Comparison of ENCODE assay signal across 8 cellular contexts in genomic region chr11:64245401-64245796, GRCh38. TPM values are rescaled to one million over a fixed set of nuclear protein-coding genes. Genes with fewer than 3 reads are reported as not detected.
DNase-seq lines count a peak whose midpoint lies in the region; ATAC-seq and TF ChIP-seq lines count a peak whose summit lies in the region.

No MANE protein-coding gene starts in this region.

- H3K27me3 Mint-ChIP-seq in activated T-helper 17 cell treated with anti-CD3 and anti-CD28 coated beads, Interleukin-2, amount 50 U/mL, for 72 hours = no peaks in the 10 kb centered on the region

- H3K27ac ChIP-seq in HL-60 (replicated peaks) (peak overlapping the region; percentile 93), left ventricle myocardium inferior (replicated peaks) (peak overlapping the region; percentile 97), sigmoid colon (peak overlapping the region; percentile 83 to 96 (median 90))

- peak; percentile 55 for DNase-seq in A172 (ENCODE audit: low spot score)
- DNase-seq in HL-60 (ENCODE audit: low read depth in 1 of 2, low spot score in 1 of 2) = peak in 1 of 2 experiments; percentile 52
- DNase-seq in left ventricle myocardium inferior = no peak
- DNase-seq in sigmoid colon = peak; percentile 84
- DNase-seq in inferior parietal cortex (ENCODE audit: extremely low spot score) = no peak
- no peak for DNase-seq in omental fat pad (ENCODE audit: low spot score)

- H3K27me3 ChIP-seq in HL-60 (ENCODE audit: insufficient read depth, poor library complexity, severe bottlenecking) (no peaks in the 10 kb centered on the region), left ventricle myocardium inferior (ENCODE audit: low read depth) (no peaks in the 10 kb centered on the region), sigmoid colon (no peaks in the 10 kb centered on the region)

- peaks cover 5% of the 10 kb centered on the region for H3K4me1 Mint-ChIP-seq in activated T-helper 17 cell treated with anti-CD3 and anti-CD28 coated beads, Interleukin-2, amount 50 U/mL, for 72 hours

- H3K4me1 ChIP-seq in left ventricle myocardium inferior (peaks cover 63% of the 10 kb centered on the region), sigmoid colon (peaks cover 0 to 62% (median 38%) of the 10 kb centered on the region in 4 donors)

- TF ChIP-seq CTCF in HL-60 (IDR thresholded peaks at IDR 0.05; ENCODE audit: insufficient read depth, low read length) (no peak), left ventricle myocardium inferior (IDR thresholded peaks at IDR 0.05; ENCODE audit: borderline replicate concordance) (no peak), sigmoid colon (IDR thresholded peaks at IDR 0.05) (no peak), omental fat pad (IDR thresholded peaks at IDR 0.05) (no peak)

- peaks cover 61% of the 10 kb centered on the region for H3K36me3 Mint-ChIP-seq in activated T-helper 17 cell treated with anti-CD3 and anti-CD28 coated beads, Interleukin-2, amount 50 U/mL, for 72 hours (ENCODE audit: low read depth)

- 1 to 2% methylated on average over 6 of the region's 6 CpGs for WGBS in sigmoid colon, 2 donors

- no peak for TF ChIP-seq EP300 in sigmoid colon (IDR thresholded peaks at IDR 0.05)

- intact Hi-C loops in left ventricle myocardium inferior (cut with micrococcal nuclease) = no loop called here
- intact Hi-C loops in sigmoid colon (cut with DNase I) = loop anchor here (5.0 kb wide), 1 partner anchor 57 kb away; the partner anchor contains the start of gene CATSPERZ

- peak overlapping the region; percentile 89 for H3K27ac Mint-ChIP-seq in activated T-helper 17 cell treated with anti-CD3 and anti-CD28 coated beads, Interleukin-2, amount 50 U/mL, for 72 hours

- H3K9me3 ChIP-seq in left ventricle myocardium inferior (replicated peaks) (no peaks in the 10 kb centered on the region), sigmoid colon (no peaks in the 10 kb centered on the region)

- no peaks in the 10 kb centered on the region for H3K9me3 Mint-ChIP-seq in activated T-helper 17 cell treated with anti-CD3 and anti-CD28 coated beads, Interleukin-2, amount 50 U/mL, for 72 hours

- ATAC-seq in activated T-helper 17 cell treated with anti-CD3 and anti-CD28 coated beads, Interleukin-2, amount 50 U/mL, for 72 hours (replicated peaks) = no peak
- ATAC-seq in HG03175 (IDR thresholded peaks at IDR 0.05; ENCODE audit: unreplicated experiment) (no peak), omental fat pad (ENCODE audit: low FRiP score) (no peak)

- peak overlapping the region; percentile 81 for H3K4me3 ChIP-seq in HL-60 (replicated peaks; ENCODE audit: insufficient read depth, low read length)
- peak overlapping the region; percentile 88 for H3K4me3 ChIP-seq in left ventricle myocardium inferior
- peak overlapping the region; percentile 53 to 64 (median 56) for H3K4me3 ChIP-seq in sigmoid colon

- H3K36me3 ChIP-seq in left ventricle myocardium inferior (peaks cover 14% of the 10 kb centered on the region), sigmoid colon (peaks cover 0 to 9% (median 4%) of the 10 kb centered on the region in 4 donors)

- peak overlapping the region; percentile 95 for H3K4me3 Mint-ChIP-seq in activated T-helper 17 cell treated with anti-CD3 and anti-CD28 coated beads, Interleukin-2, amount 50 U/mL, for 72 hours

- no peak for TF ChIP-seq POLR2A in sigmoid colon (IDR thresholded peaks at IDR 0.05)

RNA-seq across cellular contexts. Expression of gene PPP1R14B, which starts 1.3 kb away (rescaled TPM):
- total RNA-seq in A172 (2014; rRNA removed; shearing (Covaris generic)) = 455 and 478 TPM in 2 replicates
- 100 to 1,000 TPM; 236 to 276 TPM for total RNA-seq in activated T-helper 17 cell treated with anti-CD3 and anti-CD28 coated beads, Interleukin-2, amount 50 U/mL, for 72 hours
- total RNA-seq in left ventricle myocardium inferior (102 TPM), sigmoid colon (10 to 100 TPM; 31.8 to 66.6 (median 51.3) TPM), omental fat pad (100 to 1,000 TPM in 1 of 4 donors, 10 to 100 TPM in 3; 95.0 to 140 (median 97.9) TPM)
- polyA plus RNA-seq in sigmoid colon = 100 to 1,000 TPM in 1 of 3 donors, 10 to 100 TPM in 2; 78.8 to 159 (median 93.7) TPM

RNA-seq across cellular contexts. Expression of gene FKBP2, which starts 4.5 kb away (rescaled TPM):
- 40.5 and 55.9 TPM in 2 replicates for total RNA-seq in A172 (2014; rRNA removed; shearing (Covaris generic))
- total RNA-seq in activated T-helper 17 cell treated with anti-CD3 and anti-CD28 coated beads, Interleukin-2, amount 50 U/mL, for 72 hours = 10 to 100 TPM; 16.3 to 45.2 TPM
- total RNA-seq in left ventricle myocardium inferior (45.5 TPM), sigmoid colon (10 to 100 TPM; 49.2 to 70.5 (median 51.3) TPM), omental fat pad (10 to 100 TPM; 41.8 to 78.5 (median 49.5) TPM)
- 100 to 1,000 TPM in 2 of 3 donors, 10 to 100 TPM in 1; 97.3 to 213 (median 116) TPM for polyA plus RNA-seq in sigmoid colon

RNA-seq across cellular contexts. Expression of gene PLCB3, which starts 5.9 kb away (rescaled TPM):
- total RNA-seq in A172 (2014; rRNA removed; shearing (Covaris generic)) = 51.0 and 64.8 TPM in 2 replicates
- 10 to 100 TPM; 13.1 to 22.8 TPM for total RNA-seq in activated T-helper 17 cell treated with anti-CD3 and anti-CD28 coated beads, Interleukin-2, amount 50 U/mL, for 72 hours
- 10.0 TPM for total RNA-seq in left ventricle myocardium inferior
- total RNA-seq in sigmoid colon = 10 to 100 TPM; 10.6 to 17.7 (median 12.1) TPM
- 10 to 100 TPM; 23.4 to 52.8 (median 35.4) TPM for polyA plus RNA-seq in sigmoid colon
- 10 to 100 TPM; 14.7 to 26.5 (median 19.7) TPM for total RNA-seq in omental fat pad

RNA-seq across cellular contexts. Expression of gene VEGFB, which starts 11.0 kb away (rescaled TPM):
- total RNA-seq in A172 (2014; rRNA removed; shearing (Covaris generic)) = 24.4 and 33.0 TPM in 2 replicates
- total RNA-seq in activated T-helper 17 cell treated with anti-CD3 and anti-CD28 coated beads, Interleukin-2, amount 50 U/mL, for 72 hours = 10 to 100 TPM; 74.1 to 83.5 TPM
- total RNA-seq in left ventricle myocardium inferior = 272 TPM
- total RNA-seq in sigmoid colon = 100 to 1,000 TPM in 2 of 4 donors, 10 to 100 TPM in 2; 76.7 to 117 (median 98.4) TPM
- 10 to 100 TPM; 23.4 to 94.9 (median 42.6) TPM for polyA plus RNA-seq in sigmoid colon
- total RNA-seq in omental fat pad = 100 to 1,000 TPM in 3 of 4 donors, 10 to 100 TPM in 1; 89.2 to 172 (median 149) TPM

RNA-seq across cellular contexts. Expression of gene DNAJC4, which starts 15.1 kb away (rescaled TPM):
- 3.0 and 12.0 TPM in 2 replicates for total RNA-seq in A172 (2014; rRNA removed; shearing (Covaris generic))
- 10 to 100 TPM; 19.9 to 39.7 TPM for total RNA-seq in activated T-helper 17 cell treated with anti-CD3 and anti-CD28 coated beads, Interleukin-2, amount 50 U/mL, for 72 hours
- total RNA-seq in left ventricle myocardium inferior = 59.9 TPM
- 10 to 100 TPM; 25.7 to 37.1 (median 28.1) TPM for total RNA-seq in sigmoid colon
- 10 to 100 TPM; 27.5 to 68.1 (median 58.3) TPM for polyA plus RNA-seq in sigmoid colon
- 10 to 100 TPM; 19.2 to 25.8 (median 21.6) TPM for total RNA-seq in omental fat pad

Comparison
In these comparisons a context has a peak if more than half of its experiments do, and no peak if none do; other contexts are left out.
1. DNase-seq: peak in A172 (single experiment) and sigmoid colon (single experiment); none in left ventricle myocardium inferior (single experiment), inferior parietal cortex (single experiment) and omental fat pad (single experiment).
2. Peak in every context shown above with its lines, with median percentiles within 50 percentile points of each other: H3K27ac ChIP-seq and H3K4me3 ChIP-seq.